ENCODE assay signal across 9 cellular contexts in genomic region chr22:22195265-22196017, GRCh38. TPM values are rescaled to one million over a fixed set of nuclear protein-coding genes. Genes with fewer than 3 reads are reported as not detected.
DNase-seq lines count a peak whose midpoint lies in the region; ATAC-seq and TF ChIP-seq lines count a peak whose summit lies in the region.
"Had no signal": no experiment of that assay in that cellular context is flagged by ENCODE, and none has a peak within 500 bp of the region (broad histone marks: within the 10 kb centered on the region; RNA-seq: fewer than 3 reads in every experiment).

No MANE protein-coding gene starts in this region.

- no peak overlapping the region for H3K27ac Mint-ChIP-seq in activated CD8-positive, alpha-beta T cell treated with anti-CD3 and anti-CD28 coated beads, Interleukin-2, amount 10 ng/mL, durations not matched to agents 7 days and 5 days
- H3K27ac Mint-ChIP-seq in nephron: no peak overlapping the region

- DNase-seq in NCI-H748 (lab: John Stamatoyannopoulos, UW; ENCODE audit: unreplicated experiment) (peak; percentile 76), epithelial cell of esophagus (ENCODE audit: low read depth) (peak; percentile 86), superior temporal gyrus (ENCODE audit: extremely low spot score) (peak; percentile 27)
- DNase-seq in activated CD8-positive, alpha-beta T cell treated with anti-CD3 and anti-CD28 coated beads, Interleukin-2, amount 10 ng/mL, durations not matched to agents 7 days and 5 days: peak; percentile 90

- no peaks in the 10 kb centered on the region for H3K9me3 ChIP-seq in BLaER1
- H3K9me3 ChIP-seq: SJSA1 had no signal

- H3K9me3 Mint-ChIP-seq in activated CD8-positive, alpha-beta T cell treated with anti-CD3 and anti-CD28 coated beads, Interleukin-2, amount 10 ng/mL, durations not matched to agents 7 days and 5 days (ENCODE audit: insufficient read depth): no peaks in the 10 kb centered on the region
- peaks cover 9% of the 10 kb centered on the region for H3K9me3 Mint-ChIP-seq in nephron

- no peaks in the 10 kb centered on the region for H4K20me1 ChIP-seq in BLaER1

- no peaks in the 10 kb centered on the region for H3K27me3 ChIP-seq in BLaER1

- no peak overlapping the region for H3K9ac ChIP-seq in BLaER1

- H3K4me3 Mint-ChIP-seq in activated CD8-positive, alpha-beta T cell treated with anti-CD3 and anti-CD28 coated beads, Interleukin-2, amount 10 ng/mL, durations not matched to agents 7 days and 5 days: no peak overlapping the region
- no peak overlapping the region for H3K4me3 Mint-ChIP-seq in nephron

- POLR2A ChIA-PET in activated CD8-positive, alpha-beta T cell treated with anti-CD3 and anti-CD28 coated beads, Interleukin-2, amount 10 ng/mL, durations not matched to agents 7 days and 5 days (lab: Charles Lee): no interaction called here

- peaks cover 28% of the 10 kb centered on the region for H3K27me3 Mint-ChIP-seq in activated CD8-positive, alpha-beta T cell treated with anti-CD3 and anti-CD28 coated beads, Interleukin-2, amount 10 ng/mL, durations not matched to agents 7 days and 5 days (ENCODE audit: low read depth)
- H3K27me3 Mint-ChIP-seq in nephron (ENCODE audit: low read depth): peaks cover 68% of the 10 kb centered on the region

- H3K4me1 Mint-ChIP-seq in activated CD8-positive, alpha-beta T cell treated with anti-CD3 and anti-CD28 coated beads, Interleukin-2, amount 10 ng/mL, durations not matched to agents 7 days and 5 days (ENCODE audit: low read depth): peaks cover 2% of the 10 kb centered on the region
- H3K4me1 Mint-ChIP-seq in nephron: no peaks in the 10 kb centered on the region

- CTCF ChIA-PET in activated CD8-positive, alpha-beta T cell treated with anti-CD3 and anti-CD28 coated beads, Interleukin-2, amount 10 ng/mL, durations not matched to agents 7 days and 5 days (lab: Charles Lee): interaction anchor here (0.6 to 3.0 kb wide), 27 partner anchors 9 to 392 kb away, joined by 3 to 25 read pairs (median 4); no protein-coding TSS in a partner anchor

- H3K4me2 ChIP-seq in BLaER1: peak overlapping the region; percentile 72

- H3K36me3 ChIP-seq in BLaER1: no peaks in the 10 kb centered on the region
- H3K36me3 ChIP-seq: SJSA1 had no signal

- H3K4me3 ChIP-seq in BLaER1 (no peak overlapping the region), epithelial cell of esophagus (ENCODE audit: low read length) (no peak overlapping the region)
- H3K4me3 ChIP-seq: SJSA1 had no signal

- H3K36me3 Mint-ChIP-seq in activated CD8-positive, alpha-beta T cell treated with anti-CD3 and anti-CD28 coated beads, Interleukin-2, amount 10 ng/mL, durations not matched to agents 7 days and 5 days (ENCODE audit: low read depth): no peaks in the 10 kb centered on the region
- H3K36me3 Mint-ChIP-seq in nephron (ENCODE audit: low read depth): no peaks in the 10 kb centered on the region

- ATAC-seq in GM19035 (IDR thresholded peaks at IDR 0.05; ENCODE audit: unreplicated experiment) (peak; percentile 72), HG03432 (IDR thresholded peaks at IDR 0.05; ENCODE audit: unreplicated experiment) (peak; percentile 72)
- ATAC-seq in activated CD8-positive, alpha-beta T cell treated with anti-CD3 and anti-CD28 coated beads, Interleukin-2, amount 10 ng/mL, durations not matched to agents 7 days and 5 days: peak; percentile 98

- H3K27ac ChIP-seq in BLaER1: peak overlapping the region; percentile 67
- H3K27ac ChIP-seq: SJSA1 had no signal

- peaks cover 56% of the 10 kb centered on the region for H3K4me1 ChIP-seq in BLaER1
- H3K4me1 ChIP-seq: SJSA1 had no signal

- TF ChIP-seq CTCF in epithelial cell of esophagus (IDR thresholded peaks at IDR 0.05; ENCODE audit: insufficient read depth, low read depth, low read length, missing control alignments): peak; percentile 94
- TF ChIP-seq CTCF in nephron (IDR thresholded peaks at IDR 0.05; ENCODE audit: unreplicated experiment in 3 of 3): peak; percentile 77 to 81 (median 80)

RNA-seq across cellular contexts. Expression of gene VPREB1, which starts 49.1 kb away (rescaled TPM):
- not detected for total RNA-seq in activated CD8-positive, alpha-beta T cell treated with anti-CD3 and anti-CD28 coated beads, Interleukin-2, amount 10 ng/mL, durations not matched to agents 7 days and 5 days
- total RNA-seq: SJSA1 had no signal

Comparison
In these comparisons a context has a peak if more than half of its experiments do, and no peak if none do; other contexts are left out.
1. DNase-seq: peak in every context shown above with its lines; median percentile 90 in activated CD8-positive, alpha-beta T cell treated with anti-CD3 and anti-CD28 coated beads, Interleukin-2, amount 10 ng/mL, durations not matched to agents 7 days and 5 days; 86 in epithelial cell of esophagus; 76 in NCI-H748; 27 in superior temporal gyrus.